15 cellular contexts compared by ENCODE assay signal in the genomic region with DNA sequence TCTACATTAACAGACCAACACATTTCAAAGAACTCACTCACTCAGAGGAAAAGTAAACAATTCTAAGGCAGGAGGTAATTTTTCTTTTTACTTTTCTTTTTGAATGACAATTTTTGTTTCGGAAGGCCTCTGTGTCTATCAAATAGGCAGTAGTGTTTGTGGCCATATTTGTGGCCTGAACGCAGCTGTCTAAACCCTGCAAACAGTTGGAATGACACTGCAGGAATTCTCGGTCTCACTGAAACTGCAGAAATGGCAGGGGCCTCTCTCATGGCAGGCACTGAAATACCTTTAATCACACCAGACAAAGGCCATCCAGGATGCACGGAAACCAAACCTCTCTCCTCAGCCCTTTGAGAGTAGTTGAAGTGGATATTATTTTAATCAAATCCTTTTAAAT. TPM values are rescaled to one million over a fixed set of nuclear protein-coding genes. Genes with fewer than 3 reads are reported as not detected.
A peak's percentile ranks its signal among the peaks of the same experiment; 100 is the strongest.
DNase-seq lines count a peak whose midpoint lies in the region; ATAC-seq and TF ChIP-seq lines count a peak whose summit lies in the region.
"Had no signal": no experiment of that assay in that cellular context is flagged by ENCODE, and none has a peak within 500 bp of the region (broad histone marks: within the 10 kb centered on the region; RNA-seq: fewer than 3 reads in every experiment).

No MANE protein-coding gene starts in this region.

- peaks cover 49% of the 10 kb centered on the region for H3K4me1 ChIP-seq in cardiac muscle cell (ENCODE audit: low read depth)

- H3K9me3 ChIP-seq in cardiac muscle cell (ENCODE audit: low read depth): no peaks in the 10 kb centered on the region

- no peaks in the 10 kb centered on the region for H3K9me3 Mint-ChIP-seq in activated T-helper 17 cell treated with anti-CD3 and anti-CD28 coated beads, Interleukin-2, amount 50 U/mL, for 72 hours
- no peaks in the 10 kb centered on the region for H3K9me3 Mint-ChIP-seq in activated CD8-positive, alpha-beta T cell treated with anti-CD3 and anti-CD28 coated beads, Interleukin-2, amount 10 ng/mL, durations not matched to agents 7 days and 5 days (ENCODE audit: insufficient read depth)
- H3K9me3 Mint-ChIP-seq: activated T-cell treated with anti-CD3 and anti-CD28 coated beads, Interleukin-2, amount 50 U/mL, for 72 hours; neural crest cell had no signal

- H3K27ac ChIP-seq in cardiac muscle cell (peak overlapping the region; percentile 80), angular gyrus (ENCODE audit: low read depth, low read length) (peak overlapping the region; percentile 7), temporal lobe (ENCODE audit: low read depth, low read length) (peak overlapping the region; percentile 1)

- POLR2A ChIA-PET in activated CD8-positive, alpha-beta T cell treated with anti-CD3 and anti-CD28 coated beads, Interleukin-2, amount 10 ng/mL, durations not matched to agents 7 days and 5 days (lab: Charles Lee): interaction anchor here (0.7 to 1.9 kb wide), 2 partner anchors 19 to 83 kb away, joined by 3 to 9 read pairs; no protein-coding TSS in a partner anchor

- H3K4me3 ChIP-seq in cardiac muscle cell: no peak overlapping the region

- CTCF ChIA-PET in activated CD8-positive, alpha-beta T cell treated with anti-CD3 and anti-CD28 coated beads, Interleukin-2, amount 10 ng/mL, durations not matched to agents 7 days and 5 days (lab: Charles Lee): interaction anchor here (1.0 to 6.7 kb wide), 12 partner anchors 10 to 150 kb away, joined by 3 to 46 read pairs (median 7); no protein-coding TSS in a partner anchor

- no peaks in the 10 kb centered on the region for H3K27me3 Mint-ChIP-seq in activated T-helper 17 cell treated with anti-CD3 and anti-CD28 coated beads, Interleukin-2, amount 50 U/mL, for 72 hours
- H3K27me3 Mint-ChIP-seq in activated CD8-positive, alpha-beta T cell treated with anti-CD3 and anti-CD28 coated beads, Interleukin-2, amount 10 ng/mL, durations not matched to agents 7 days and 5 days (ENCODE audit: low read depth): no peaks in the 10 kb centered on the region

- peak in 1 of 2 donors; percentile 56 for DNase-seq in cardiac muscle cell (ENCODE audit: low read depth in 1 of 2, low spot score in 1 of 2)
- DNase-seq in cardiac septum (ENCODE audit: low spot score): no peak
- DNase-seq in hepatic stellate cell (ENCODE audit: low spot score): peak; percentile 17
- no peak for DNase-seq in activated CD8-positive, alpha-beta T cell treated with anti-CD3 and anti-CD28 coated beads, Interleukin-2, amount 10 ng/mL, durations not matched to agents 7 days and 5 days
- DNase-seq in mesenteric fat pad (ENCODE audit: low spot score): no peak
- DNase-seq: GOT3, NCI-H1417, NCI-H526 treated with DMSO at 0.1 percent for 48 hours, SIG-M5 had no signal

- no peaks in the 10 kb centered on the region for H3K36me3 Mint-ChIP-seq in activated T-helper 17 cell treated with anti-CD3 and anti-CD28 coated beads, Interleukin-2, amount 50 U/mL, for 72 hours (ENCODE audit: low read depth)
- peaks cover 43% of the 10 kb centered on the region for H3K36me3 Mint-ChIP-seq in activated CD8-positive, alpha-beta T cell treated with anti-CD3 and anti-CD28 coated beads, Interleukin-2, amount 10 ng/mL, durations not matched to agents 7 days and 5 days (ENCODE audit: low read depth)

- peaks cover 55% of the 10 kb centered on the region for H3K4me1 Mint-ChIP-seq in activated T-helper 17 cell treated with anti-CD3 and anti-CD28 coated beads, Interleukin-2, amount 50 U/mL, for 72 hours
- H3K4me1 Mint-ChIP-seq in activated CD8-positive, alpha-beta T cell treated with anti-CD3 and anti-CD28 coated beads, Interleukin-2, amount 10 ng/mL, durations not matched to agents 7 days and 5 days (ENCODE audit: low read depth): no peaks in the 10 kb centered on the region

- H3K4me3 Mint-ChIP-seq in activated T-helper 17 cell treated with anti-CD3 and anti-CD28 coated beads, Interleukin-2, amount 50 U/mL, for 72 hours: no peak overlapping the region
- no peak overlapping the region for H3K4me3 Mint-ChIP-seq in activated CD8-positive, alpha-beta T cell treated with anti-CD3 and anti-CD28 coated beads, Interleukin-2, amount 10 ng/mL, durations not matched to agents 7 days and 5 days
- H3K4me3 Mint-ChIP-seq: activated T-cell treated with anti-CD3 and anti-CD28 coated beads, Interleukin-2, amount 50 U/mL, for 72 hours; neural crest cell had no signal

- intact Hi-C loops in cardiac septum (cut with DNase I): no loop called here

- no peak overlapping the region for H3K27ac Mint-ChIP-seq in activated T-helper 17 cell treated with anti-CD3 and anti-CD28 coated beads, Interleukin-2, amount 50 U/mL, for 72 hours
- H3K27ac Mint-ChIP-seq in activated CD8-positive, alpha-beta T cell treated with anti-CD3 and anti-CD28 coated beads, Interleukin-2, amount 10 ng/mL, durations not matched to agents 7 days and 5 days: no peak overlapping the region
- H3K27ac Mint-ChIP-seq: activated T-cell treated with anti-CD3 and anti-CD28 coated beads, Interleukin-2, amount 50 U/mL, for 72 hours had no signal

- ATAC-seq in activated T-helper 17 cell treated with anti-CD3 and anti-CD28 coated beads, Interleukin-2, amount 50 U/mL, for 72 hours (replicated peaks): no peak
- no peak for ATAC-seq in activated CD8-positive, alpha-beta T cell treated with anti-CD3 and anti-CD28 coated beads, Interleukin-2, amount 10 ng/mL, durations not matched to agents 7 days and 5 days
- ATAC-seq: esophagus mucosa had no signal

- H3K27me3 ChIP-seq in cardiac muscle cell: no peaks in the 10 kb centered on the region

- no peak for TF ChIP-seq CTCF in cardiac muscle cell (IDR thresholded peaks at IDR 0.05; ENCODE audit: low read depth, low read length)

- no peaks in the 10 kb centered on the region for H3K36me3 ChIP-seq in cardiac muscle cell

RNA-seq across cellular contexts. Expression of a gene that starts 30.4 kb away (rescaled TPM):
- total RNA-seq in cardiac muscle cell (90.5 and 95.7 TPM in 2 replicates), cardiac septum (65.3 TPM), temporal lobe (225 TPM), mesenteric fat pad (183 TPM)
- 87.0 and 104 TPM in 2 replicates for polyA plus RNA-seq in cardiac muscle cell
- total RNA-seq in activated T-helper 17 cell treated with anti-CD3 and anti-CD28 coated beads, Interleukin-2, amount 50 U/mL, for 72 hours: 100 to 1,000 TPM; 139 to 326 TPM
- 100 to 1,000 TPM; 148 to 154 TPM for total RNA-seq in activated CD8-positive, alpha-beta T cell treated with anti-CD3 and anti-CD28 coated beads, Interleukin-2, amount 10 ng/mL, durations not matched to agents 7 days and 5 days

Comparison
In these comparisons a context has a peak if more than half of its experiments do, and no peak if none do; other contexts are left out.
1. H3K27ac ChIP-seq: peak in every context shown above with its lines; median percentile 80 in cardiac muscle cell; 7 in angular gyrus; 1 in temporal lobe.